ENCODE assay signal across 9 cellular contexts in the genomic region with DNA sequence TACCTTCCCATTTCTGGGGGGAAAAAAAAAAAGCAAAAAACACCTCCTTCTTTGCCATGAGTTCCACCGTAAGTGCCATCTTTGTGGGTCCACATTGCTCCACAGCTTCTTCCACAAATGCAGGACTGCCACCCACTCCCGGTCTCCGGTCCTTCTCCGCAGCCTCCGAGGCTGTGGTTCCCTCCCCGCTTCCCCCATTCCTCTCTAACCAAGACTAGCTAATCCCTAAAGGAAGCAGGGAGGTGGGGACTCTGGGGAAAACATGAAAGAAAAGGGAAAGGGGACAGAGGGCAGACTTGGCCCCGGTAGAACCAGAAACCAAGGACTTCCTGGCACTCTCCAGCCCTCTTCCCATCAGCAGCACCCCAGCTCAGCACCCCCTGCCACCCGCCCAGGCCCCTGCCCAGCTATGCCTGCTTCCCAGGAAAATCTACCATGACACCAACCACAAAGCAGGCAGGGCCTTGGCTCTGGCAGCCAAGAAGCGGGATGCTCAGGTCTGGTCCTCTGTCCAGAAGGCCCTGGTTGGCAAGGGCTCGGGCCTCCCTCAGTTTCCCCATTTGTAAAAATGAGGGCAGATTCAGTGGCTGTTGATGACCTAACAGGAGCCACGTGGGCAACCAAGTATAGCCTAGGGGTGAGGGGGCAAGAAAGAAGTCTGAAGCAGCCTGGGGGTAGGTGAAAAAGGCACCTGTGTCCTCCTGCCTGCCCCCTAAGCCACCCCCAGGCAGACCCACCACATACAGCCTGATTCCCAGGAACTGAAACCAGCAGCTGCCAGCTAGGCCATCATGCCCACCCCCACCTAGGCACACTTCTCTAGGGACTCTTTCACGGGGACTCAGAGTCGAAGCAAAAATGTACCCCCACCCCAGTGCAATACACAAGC. TPM values are rescaled to one million over a fixed set of nuclear protein-coding genes. Genes with fewer than 3 reads are reported as not detected.
DNase-seq lines count a peak whose midpoint lies in the region; ATAC-seq and TF ChIP-seq lines count a peak whose summit lies in the region.
"Had no signal": no experiment of that assay in that cellular context is flagged by ENCODE, and none has a peak within 500 bp of the region (broad histone marks: within the 10 kb centered on the region; RNA-seq: fewer than 3 reads in every experiment).

No MANE protein-coding gene starts in this region.

- ATAC-seq in GM19463 (IDR thresholded peaks at IDR 0.05; ENCODE audit: unreplicated experiment) (no peak), GM19452 (IDR thresholded peaks at IDR 0.05; ENCODE audit: unreplicated experiment) (no peak)

- H3K27me3 ChIP-seq in breast epithelium (no peaks in the 10 kb centered on the region), layer of hippocampus (ENCODE audit: control insufficient read depth, insufficient read depth, low read length) (peaks cover 14% of the 10 kb centered on the region), spleen (replicated peaks in 1 of 7) (peaks cover 0 to 67% (median 13%) of the 10 kb centered on the region in 7 donors)

- peak overlapping the region; percentile 94 to 96 for H3K27ac ChIP-seq in breast epithelium
- H3K27ac ChIP-seq in layer of hippocampus (ENCODE audit: low read depth, low read length): peak overlapping the region; percentile 22
- H3K27ac ChIP-seq in spleen: peak overlapping the region in 7 of 8 donors; percentile 41 to 91 (median 87)

- H3K4me3 ChIP-seq in breast epithelium (peak overlapping the region; percentile 64 to 83 (median 82)), spleen (peak overlapping the region; percentile 8 to 74 (median 64))

- no peak for TF ChIP-seq POLR2A in breast epithelium (IDR thresholded peaks at IDR 0.05)
- no peak for TF ChIP-seq POLR2A in spleen (IDR thresholded peaks at IDR 0.05)

- no peaks in the 10 kb centered on the region for H3K9me3 ChIP-seq in breast epithelium
- no peaks in the 10 kb centered on the region for H3K9me3 ChIP-seq in spleen

- peaks cover 12 to 34% of the 10 kb centered on the region in 2 donors for H3K4me1 ChIP-seq in breast epithelium
- H3K4me1 ChIP-seq in spleen: peaks cover 30 to 98% (median 72%) of the 10 kb centered on the region in 6 donors

- intact Hi-C loops in breast epithelium (cut with DNase I; ENCODE audit: low total_unique reads) (no loop called here), spleen (cut with DNase I; ENCODE audit: low total_unique reads) (no loop called here)

- WGBS in spleen, 5 donors: 48 to 64% (median 60%) methylated on average over 13 of the region's 13 CpGs

- TF ChIP-seq CTCF in breast epithelium (IDR thresholded peaks at IDR 0.05) (no peak), spleen (IDR thresholded peaks at IDR 0.05 in 8 of 11, conservative IDR thresholded peaks at IDR 0.05 in 3 of 11) (no peak)

- H3K36me3 ChIP-seq in breast epithelium (no peaks in the 10 kb centered on the region), spleen (peaks cover 0 to 20% (median 1%) of the 10 kb centered on the region in 6 donors)

- DNase-seq in HK-2 (ENCODE audit: unreplicated experiment) (peak; percentile 29), breast epithelium (ENCODE audit: low spot score in 2 of 2) (no peak), spleen (no peak), RKO (ENCODE audit: low spot score) (no peak), H4 (ENCODE audit: low spot score) (no peak)
- DNase-seq: NCI-H526 had no signal

RNA-seq across cellular contexts. Expression of a gene that starts 2.5 kb away (rescaled TPM):
- total RNA-seq in breast epithelium (10 to 100 TPM in 2 of 3 donors, 1 to 10 TPM in 1; 5.8 to 18.4 (median 16.7) TPM), spleen (10 to 100 TPM; 10.6 to 35.7 (median 17.1) TPM)
- polyA plus RNA-seq in spleen: 1 to 10 TPM; 2.0 to 7.4 (median 2.6) TPM
- total RNA-seq in H4 (2014; rRNA removed; shearing (Covaris generic)): 10.1 and 14.2 TPM in 2 replicates

RNA-seq across cellular contexts. Expression of a gene that starts 59.1 kb away (rescaled TPM):
- total RNA-seq in breast epithelium: 10 to 100 TPM in 2 of 3 donors, 1 to 10 TPM in 1; 7.5 to 18.0 (median 12.9) TPM
- 10 to 100 TPM in 1 of 7 donors, 1 to 10 TPM in 6; 3.5 to 12.9 (median 8.0) TPM for total RNA-seq in spleen
- polyA plus RNA-seq in spleen: 1 to 10 TPM; 4.8 to 7.7 (median 6.4) TPM
- total RNA-seq in H4 (2014; rRNA removed; shearing (Covaris generic)): 3.7 and 10.6 TPM in 2 replicates

Comparison
In these comparisons a context has a peak if more than half of its experiments do, and no peak if none do; other contexts are left out.
1. H3K27ac ChIP-seq: peak in every context shown above with its lines; median percentile 95 in breast epithelium; 87 in spleen; 22 in layer of hippocampus.